2 cellular contexts compared by ENCODE assay signal in the genomic region with DNA sequence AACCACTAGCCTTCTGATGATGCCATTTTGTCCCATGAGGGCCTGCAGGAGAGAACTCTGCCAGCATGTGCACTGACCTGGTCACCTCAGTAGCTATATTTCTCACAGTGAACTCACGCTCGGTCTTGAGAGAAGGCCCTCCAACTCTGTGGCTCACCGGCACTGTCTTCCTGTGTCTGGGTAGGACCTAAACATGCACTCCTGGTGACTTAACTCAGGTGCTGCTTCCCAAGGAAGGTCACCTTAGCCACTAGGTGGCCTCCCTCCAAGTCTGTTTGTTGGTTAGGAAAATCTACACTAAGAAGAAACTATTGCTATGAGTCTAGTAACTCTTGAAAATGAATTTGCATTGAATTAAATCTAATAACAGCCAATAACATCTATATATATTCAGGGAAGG.
TF ChIP-seq lines count a peak whose summit lies in the region.

No MANE protein-coding gene starts in this region.

TF ChIP-seq in SK-N-SH, 30 proteins besides CTCF, POLR2A, EP300 and RAD21 (continued from another document):
- no peak for TF ChIP-seq MEF2A (IDR thresholded peaks at IDR 0.05; ENCODE audit: borderline replicate concordance, low read depth)
- no peak for TF ChIP-seq USF2 (IDR thresholded peaks at IDR 0.05; ENCODE audit: borderline replicate concordance, low read depth, low read length)
- no peak for TF ChIP-seq ZBTB33 (IDR thresholded peaks at IDR 0.05; ENCODE audit: borderline replicate concordance, low read depth)
- TF ChIP-seq, protein P1, sequence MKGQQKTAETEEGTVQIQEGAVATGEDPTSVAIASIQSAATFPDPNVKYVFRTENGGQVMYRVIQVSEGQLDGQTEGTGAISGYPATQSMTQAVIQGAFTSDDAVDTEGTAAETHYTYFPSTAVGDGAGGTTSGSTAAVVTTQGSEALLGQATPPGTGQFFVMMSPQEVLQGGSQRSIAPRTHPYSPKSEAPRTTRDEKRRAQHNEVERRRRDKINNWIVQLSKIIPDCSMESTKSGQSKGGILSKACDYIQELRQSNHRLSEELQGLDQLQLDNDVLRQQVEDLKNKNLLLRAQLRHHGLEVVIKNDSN (IDR thresholded peaks at IDR 0.05; ENCODE audit: borderline replicate concordance, low read depth): no peak
TF ChIP-seq in SK-N-SH: peak in this region for 0.

TF ChIP-seq in SK-N-SH treated with all-trans-retinoic acid at 6 μM for 48 hours, 23 proteins besides CTCF, POLR2A, EP300 and RAD21 (continued from another document):
- no peak for TF ChIP-seq TSHZ2 (CRISPR knock-in tag; IDR thresholded peaks at IDR 0.05)
- no peak for TF ChIP-seq BACH2 (CRISPR knock-in tag; IDR thresholded peaks at IDR 0.05; ENCODE audit: borderline replicate concordance)
- no peak for TF ChIP-seq ARNTL (CRISPR knock-in tag; IDR thresholded peaks at IDR 0.05; ENCODE audit: borderline replicate concordance, low read depth)
- no peak for TF ChIP-seq SNAI2 (CRISPR knock-in tag; IDR thresholded peaks at IDR 0.05)
- no peak for TF ChIP-seq PATZ1 (CRISPR knock-in tag; IDR thresholded peaks at IDR 0.05; ENCODE audit: borderline replicate concordance)
- no peak for TF ChIP-seq ZNF70 (CRISPR knock-in tag; IDR thresholded peaks at IDR 0.05)
- no peak for TF ChIP-seq OSR1 (CRISPR knock-in tag; IDR thresholded peaks at IDR 0.05)
- no peak for TF ChIP-seq GLIS3 (CRISPR knock-in tag; IDR thresholded peaks at IDR 0.05)
- TF ChIP-seq, protein P2, sequence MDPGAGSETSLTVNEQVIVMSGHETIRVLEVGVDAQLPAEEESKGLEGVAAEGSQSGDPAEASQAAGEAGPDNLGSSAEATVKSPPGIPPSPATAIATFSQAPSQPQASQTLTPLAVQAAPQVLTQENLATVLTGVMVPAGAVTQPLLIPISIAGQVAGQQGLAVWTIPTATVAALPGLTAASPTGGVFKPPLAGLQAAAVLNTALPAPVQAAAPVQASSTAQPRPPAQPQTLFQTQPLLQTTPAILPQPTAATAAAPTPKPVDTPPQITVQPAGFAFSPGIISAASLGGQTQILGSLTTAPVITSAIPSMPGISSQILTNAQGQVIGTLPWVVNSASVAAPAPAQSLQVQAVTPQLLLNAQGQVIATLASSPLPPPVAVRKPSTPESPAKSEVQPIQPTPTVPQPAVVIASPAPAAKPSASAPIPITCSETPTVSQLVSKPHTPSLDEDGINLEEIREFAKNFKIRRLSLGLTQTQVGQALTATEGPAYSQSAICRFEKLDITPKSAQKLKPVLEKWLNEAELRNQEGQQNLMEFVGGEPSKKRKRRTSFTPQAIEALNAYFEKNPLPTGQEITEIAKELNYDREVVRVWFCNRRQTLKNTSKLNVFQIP (CRISPR knock-in tag; IDR thresholded peaks at IDR 0.05; ENCODE audit: borderline replicate concordance, low read depth): no peak
- TF ChIP-seq, protein P3, sequence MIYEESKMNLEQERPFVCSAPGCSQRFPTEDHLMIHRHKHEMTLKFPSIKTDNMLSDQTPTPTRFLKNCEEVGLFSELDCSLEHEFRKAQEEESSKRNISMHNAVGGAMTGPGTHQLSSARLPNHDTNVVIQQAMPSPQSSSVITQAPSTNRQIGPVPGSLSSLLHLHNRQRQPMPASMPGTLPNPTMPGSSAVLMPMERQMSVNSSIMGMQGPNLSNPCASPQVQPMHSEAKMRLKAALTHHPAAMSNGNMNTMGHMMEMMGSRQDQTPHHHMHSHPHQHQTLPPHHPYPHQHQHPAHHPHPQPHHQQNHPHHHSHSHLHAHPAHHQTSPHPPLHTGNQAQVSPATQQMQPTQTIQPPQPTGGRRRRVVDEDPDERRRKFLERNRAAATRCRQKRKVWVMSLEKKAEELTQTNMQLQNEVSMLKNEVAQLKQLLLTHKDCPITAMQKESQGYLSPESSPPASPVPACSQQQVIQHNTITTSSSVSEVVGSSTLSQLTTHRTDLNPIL (CRISPR knock-in tag; IDR thresholded peaks at IDR 0.05; ENCODE audit: low read depth): no peak
- TF ChIP-seq ZNF565 (CRISPR knock-in tag; conservative IDR thresholded peaks at IDR 0.05; ENCODE audit: low read depth): no peak
- TF ChIP-seq CSDC2 (CRISPR knock-in tag; IDR thresholded peaks at IDR 0.05): no peak
- TF ChIP-seq, protein P4, sequence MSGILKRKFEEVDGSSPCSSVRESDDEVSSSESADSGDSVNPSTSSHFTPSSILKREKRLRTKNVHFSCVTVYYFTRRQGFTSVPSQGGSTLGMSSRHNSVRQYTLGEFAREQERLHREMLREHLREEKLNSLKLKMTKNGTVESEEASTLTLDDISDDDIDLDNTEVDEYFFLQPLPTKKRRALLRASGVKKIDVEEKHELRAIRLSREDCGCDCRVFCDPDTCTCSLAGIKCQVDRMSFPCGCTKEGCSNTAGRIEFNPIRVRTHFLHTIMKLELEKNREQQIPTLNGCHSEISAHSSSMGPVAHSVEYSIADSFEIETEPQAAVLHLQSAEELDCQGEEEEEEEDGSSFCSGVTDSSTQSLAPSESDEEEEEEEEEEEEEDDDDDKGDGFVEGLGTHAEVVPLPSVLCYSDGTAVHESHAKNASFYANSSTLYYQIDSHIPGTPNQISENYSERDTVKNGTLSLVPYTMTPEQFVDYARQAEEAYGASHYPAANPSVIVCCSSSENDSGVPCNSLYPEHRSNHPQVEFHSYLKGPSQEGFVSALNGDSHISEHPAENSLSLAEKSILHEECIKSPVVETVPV (CRISPR knock-in tag; IDR thresholded peaks at IDR 0.05): no peak
- no peak for TF ChIP-seq TOX (CRISPR knock-in tag; IDR thresholded peaks at IDR 0.05; ENCODE audit: borderline replicate concordance)
- TF ChIP-seq PPARA (CRISPR knock-in tag; IDR thresholded peaks at IDR 0.05; ENCODE audit: borderline replicate concordance): no peak
- TF ChIP-seq ISL1 (CRISPR knock-in tag; IDR thresholded peaks at IDR 0.05): no peak
